ENCODE assay signal across 1 cellular context in genomic region chr3:10198761-10199688, GRCh38.
TF ChIP-seq lines count a peak whose summit lies in the region.

No MANE protein-coding gene starts in this region.

TF ChIP-seq in K562, 482 proteins besides CTCF, POLR2A, EP300 and RAD21 (continued from another document):
- TF ChIP-seq CREB3 (tag; conservative IDR thresholded peaks at IDR 0.05; ENCODE audit: low read depth) = peak; percentile 59; the same call in 1 of the 2 replicates
- TF ChIP-seq U2AF2 (optimal IDR thresholded peaks at IDR 0.05; ENCODE audit: low read depth, low read length) = no peak
- 0 out of 2 replicates have a peak, but pooled peaks have one; percentile 31 for TF ChIP-seq BACH1 (tag; IDR thresholded peaks at IDR 0.05)
- TF ChIP-seq ZEB2 (IDR thresholded peaks at IDR 0.05) = 0 out of 2 replicates have a peak, but pooled peaks have one; percentile 29
